9 cellular contexts compared by ENCODE assay signal in genomic region chr21:14687277-14687642, GRCh38.
DNase-seq lines count a peak whose midpoint lies in the region; ATAC-seq, FAIRE-seq and TF ChIP-seq lines count a peak whose summit lies in the region.
"Had no signal": no experiment of that assay in that cellular context is flagged by ENCODE, and none has a peak within 500 bp of the region (broad histone marks: within the 10 kb centered on the region; RNA-seq: fewer than 3 reads in every experiment).

No MANE protein-coding gene starts in this region.

- no peak overlapping the region for H3K9ac ChIP-seq in HepG2 (ENCODE audit: insufficient read depth, low read depth, low read length)

- H2AFZ ChIP-seq in HepG2 (ENCODE audit: low read length), result no peak overlapping the region

- CTCF ChIA-PET in HepG2 (lab: Yijun Ruan, JAX; ENCODE audit: low intra/inter-chr PET ratio, low total read pairs), result no interaction called here

- intact Hi-C loops in right lobe of liver (cut with DNase I), result loop anchor here in 1 of 2 donors (10.0 kb wide), 1 partner anchor 62 kb away; no protein-coding TSS in a partner anchor
- intact Hi-C loops in HepG2 (cut with micrococcal nuclease; ENCODE audit: unreplicated experiment), result no loop called here

- no peaks in the 10 kb centered on the region for H3K79me2 ChIP-seq in HepG2 (ENCODE audit: insufficient read depth, low read length)

- TF ChIP-seq EP300 in HepG2 (IDR thresholded peaks at IDR 0.05; ENCODE audit: low read depth in 2 of 2, low read length in 2 of 2) (no peak), HepG2 (CRISPR knock-in tag; IDR thresholded peaks at IDR 0.05; ENCODE audit: borderline replicate concordance) (no peak)

- H3K4me2 ChIP-seq in HepG2 (ENCODE audit: low read depth, low read length), result no peak overlapping the region

- H3K36me3 Mint-ChIP-seq in T-helper 17 cell (ENCODE audit: low read depth), result peaks cover 5% of the 10 kb centered on the region

- FAIRE-seq in HepG2 (lab: Jason Lieb, UNC), result no peak
- FAIRE-seq in HTR-8/SVneo (lab: Jason Lieb, UNC), result no peak

- H3K4me3 Mint-ChIP-seq in T-helper 17 cell, result no peak overlapping the region

- TF ChIP-seq CTCF in right lobe of liver (IDR thresholded peaks at IDR 0.05) (no peak), HepG2 (CRISPR knock-in tag; IDR thresholded peaks at IDR 0.05) (no peak)

- POLR2A ChIA-PET in HepG2 (lab: Yijun Ruan, JAX), result no interaction called here

- H3K27ac ChIP-seq in right lobe of liver, result peak overlapping the region in 1 of 3 donors; percentile 10
- H3K27ac ChIP-seq in HepG2 (ENCODE audit: extremely low read length, insufficient read depth, low read length), result no peak overlapping the region

- no peaks in the 10 kb centered on the region for H3K9me3 ChIP-seq in right lobe of liver
- no peaks in the 10 kb centered on the region for H3K9me3 ChIP-seq in HepG2 (ENCODE audit: low read length)
- H3K9me3 ChIP-seq in T-helper 17 cell (ENCODE audit: control insufficient read depth, low read length, poor library complexity, severe bottlenecking), result no peaks in the 10 kb centered on the region

- ATAC-seq in right lobe of liver, result peak in 3 of 4 donors; percentile 41 to 59 (median 57)
- no peak for ATAC-seq in HepG2
- peak; percentile 48 for ATAC-seq in HG03103 (IDR thresholded peaks at IDR 0.05; ENCODE audit: low read depth, unreplicated experiment)
- ATAC-seq in T-helper 17 cell, result peak; percentile 46

- no peaks in the 10 kb centered on the region for H3K36me3 ChIP-seq in right lobe of liver
- no peaks in the 10 kb centered on the region for H3K36me3 ChIP-seq in HepG2 (replicated peaks in 1 of 2; ENCODE audit: control insufficient read depth in 1 of 2, insufficient read depth in 2 of 2, low read length in 2 of 2)
- H3K36me3 ChIP-seq: BLaER1 treated with 17β-estradiol and CSF1 and Interleukin-3, amounts not matched to agents 10 nM and 100 nM had no signal

- H3K4me1 ChIP-seq in right lobe of liver (no peaks in the 10 kb centered on the region), HepG2 (ENCODE audit: insufficient read depth, low read length) (no peaks in the 10 kb centered on the region)

- no TSS peak for BruUV-seq in HepG2 (replicated peaks; lab: Mats Ljungman, UMichigan)

- H3K27me3 ChIP-seq in right lobe of liver (no peaks in the 10 kb centered on the region), HepG2 (ENCODE audit: control insufficient read depth in 1 of 2, insufficient read depth in 2 of 2, low read length in 2 of 2) (no peaks in the 10 kb centered on the region)
- H3K27me3 ChIP-seq: BLaER1 treated with 17β-estradiol and CSF1 and Interleukin-3, amounts not matched to agents 10 nM and 100 nM had no signal

- no peak for TF ChIP-seq POLR2A in right lobe of liver (IDR thresholded peaks at IDR 0.05)
- TF ChIP-seq POLR2A in HepG2 (IDR thresholded peaks at IDR 0.05; ENCODE audit: insufficient read depth in 1 of 2, low read depth in 2 of 2, low read length in 2 of 2), result no peak

- no peaks in the 10 kb centered on the region for H3K27me3 Mint-ChIP-seq in T-helper 17 cell

- peak overlapping the region; percentile 4 for H3K27ac Mint-ChIP-seq in T-helper 17 cell

- DNase-seq in right lobe of liver (no peak), HepG2 (ENCODE audit: low spot score) (no peak), T-helper 17 cell (no peak), HTR-8/SVneo (ENCODE audit: insufficient read length, low spot score) (no peak), HT-29 (ENCODE audit: low spot score) (no peak), NCI-H187 treated with DMSO at 0.1 percent for 48 hours (lab: John Stamatoyannopoulos, UW) (no peak), HPDE6-E6E7 (ENCODE audit: extremely low spot score) (no peak)

- no peaks in the 10 kb centered on the region for H4K20me1 ChIP-seq in HepG2 (ENCODE audit: insufficient read depth, low read length)
- H4K20me1 ChIP-seq: BLaER1 treated with 17β-estradiol and CSF1 and Interleukin-3, amounts not matched to agents 10 nM and 100 nM had no signal

- H3K4me3 ChIP-seq in right lobe of liver (no peak overlapping the region), HepG2 (replicated peaks in 1 of 3; ENCODE audit: insufficient read depth in 1 of 3, low read depth in 2 of 3, low read length in 3 of 3) (no peak overlapping the region)
- H3K4me3 ChIP-seq: BLaER1 treated with 17β-estradiol and CSF1 and Interleukin-3, amounts not matched to agents 10 nM and 100 nM had no signal

- no peak for TF ChIP-seq RAD21 in HepG2 (CRISPR knock-in tag; IDR thresholded peaks at IDR 0.05)

- H3K4me1 Mint-ChIP-seq in T-helper 17 cell, result peaks cover 14% of the 10 kb centered on the region

- in situ Hi-C loops in HepG2 (cut with HindIII; ENCODE audit: extremely low pct_ligation_motif_present, low pct_unique_long_range_greater_than_20kb), result no loop called here

TF ChIP-seq in HepG2, 621 proteins besides CTCF, POLR2A, EP300 and RAD21:
- TF ChIP-seq ZNF614 (CRISPR knock-in tag; IDR thresholded peaks at IDR 0.05; ENCODE audit: borderline replicate concordance), result no peak
- TF ChIP-seq, protein P1, sequence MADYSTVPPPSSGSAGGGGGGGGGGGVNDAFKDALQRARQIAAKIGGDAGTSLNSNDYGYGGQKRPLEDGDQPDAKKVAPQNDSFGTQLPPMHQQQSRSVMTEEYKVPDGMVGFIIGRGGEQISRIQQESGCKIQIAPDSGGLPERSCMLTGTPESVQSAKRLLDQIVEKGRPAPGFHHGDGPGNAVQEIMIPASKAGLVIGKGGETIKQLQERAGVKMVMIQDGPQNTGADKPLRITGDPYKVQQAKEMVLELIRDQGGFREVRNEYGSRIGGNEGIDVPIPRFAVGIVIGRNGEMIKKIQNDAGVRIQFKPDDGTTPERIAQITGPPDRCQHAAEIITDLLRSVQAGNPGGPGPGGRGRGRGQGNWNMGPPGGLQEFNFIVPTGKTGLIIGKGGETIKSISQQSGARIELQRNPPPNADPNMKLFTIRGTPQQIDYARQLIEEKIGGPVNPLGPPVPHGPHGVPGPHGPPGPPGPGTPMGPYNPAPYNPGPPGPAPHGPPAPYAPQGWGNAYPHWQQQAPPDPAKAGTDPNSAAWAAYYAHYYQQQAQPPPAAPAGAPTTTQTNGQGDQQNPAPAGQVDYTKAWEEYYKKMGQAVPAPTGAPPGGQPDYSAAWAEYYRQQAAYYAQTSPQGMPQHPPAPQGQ (CRISPR knock-in tag; IDR thresholded peaks at IDR 0.05; ENCODE audit: borderline replicate concordance), result no peak
- TF ChIP-seq NRL (CRISPR knock-in tag; IDR thresholded peaks at IDR 0.05; ENCODE audit: borderline replicate concordance), result no peak
- TF ChIP-seq ZNF24 (IDR thresholded peaks at IDR 0.05), result no peak
- no peak for TF ChIP-seq SIN3B (IDR thresholded peaks at IDR 0.05; ENCODE audit: low read length)
- no peak for TF ChIP-seq ZNF317 (CRISPR knock-in tag; IDR thresholded peaks at IDR 0.05)
- TF ChIP-seq, protein P2, sequence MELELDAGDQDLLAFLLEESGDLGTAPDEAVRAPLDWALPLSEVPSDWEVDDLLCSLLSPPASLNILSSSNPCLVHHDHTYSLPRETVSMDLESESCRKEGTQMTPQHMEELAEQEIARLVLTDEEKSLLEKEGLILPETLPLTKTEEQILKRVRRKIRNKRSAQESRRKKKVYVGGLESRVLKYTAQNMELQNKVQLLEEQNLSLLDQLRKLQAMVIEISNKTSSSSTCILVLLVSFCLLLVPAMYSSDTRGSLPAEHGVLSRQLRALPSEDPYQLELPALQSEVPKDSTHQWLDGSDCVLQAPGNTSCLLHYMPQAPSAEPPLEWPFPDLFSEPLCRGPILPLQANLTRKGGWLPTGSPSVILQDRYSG (CRISPR knock-in tag; IDR thresholded peaks at IDR 0.05), result no peak
- no peak for TF ChIP-seq AFF4 (CRISPR knock-in tag; IDR thresholded peaks at IDR 0.05)
- no peak for TF ChIP-seq ZNF20 (CRISPR knock-in tag; IDR thresholded peaks at IDR 0.05)
- TF ChIP-seq ZNF350 (CRISPR knock-in tag; IDR thresholded peaks at IDR 0.05; ENCODE audit: borderline replicate concordance, low read depth), result no peak
- no peak for TF ChIP-seq ZNF30 (CRISPR knock-in tag; IDR thresholded peaks at IDR 0.05)
- no peak for TF ChIP-seq GABPA (IDR thresholded peaks at IDR 0.05; ENCODE audit: low read depth, low read length)
- TF ChIP-seq GABPA (CRISPR knock-in tag; IDR thresholded peaks at IDR 0.05; ENCODE audit: low read depth), result no peak
- TF ChIP-seq KAT8 (CRISPR knock-in tag; IDR thresholded peaks at IDR 0.05), result no peak
- TF ChIP-seq MED13 (CRISPR knock-in tag; IDR thresholded peaks at IDR 0.05), result no peak
- TF ChIP-seq NFKBIZ (CRISPR knock-in tag; IDR thresholded peaks at IDR 0.05), result no peak
- no peak for TF ChIP-seq MED8 (CRISPR knock-in tag; IDR thresholded peaks at IDR 0.05; ENCODE audit: insufficient replicate concordance)
